In genomic region chr21:46285761-46286667, GRCh38 we compare ENCODE assay signal across 8 cellular contexts. TPM values are rescaled to one million over a fixed set of nuclear protein-coding genes. Genes with fewer than 3 reads are reported as not detected.
DNase-seq lines count a peak whose midpoint lies in the region; TF ChIP-seq lines count a peak whose summit lies in the region.

YBEY (plus strand) TSS chr21:46286342; CDS start chr21:46286914, 572 bp downstream.

- H3K4me3 Mint-ChIP-seq in H9 (peak within 1 kb of the TSS; percentile 86 to 92), neural progenitor cell (peak within 1 kb of the TSS; percentile 94)

- H3K27me3 ChIP-seq in H9 (ENCODE audit: insufficient read depth, low read length) (no peaks in the 10 kb centered on the region), MG63 (no peaks in the 10 kb centered on the region), neural progenitor cell (no peaks in the 10 kb centered on the region), stomach smooth muscle (ENCODE audit: control insufficient read depth in 1 of 2, insufficient read depth in 2 of 2, low read length in 2 of 2) (no peaks in the 10 kb centered on the region)

- no peak within 1 kb of the TSS for H3T11ph ChIP-seq in H9 (ENCODE audit: low read length)

- peak; percentile 50; the same call in 2 of the 3 replicates for TF ChIP-seq CTCF in H9 (conservative IDR thresholded peaks at IDR 0.05)
- peak; percentile 26 for TF ChIP-seq CTCF in foreskin fibroblast (IDR thresholded peaks at IDR 0.05; ENCODE audit: low read depth, low read length)
- TF ChIP-seq CTCF in neural progenitor cell (IDR thresholded peaks at IDR 0.05), result peak; percentile 48

- H3K9me3 ChIP-seq in H9 (ENCODE audit: control insufficient read depth, low read depth, low read length) (no peaks in the 10 kb centered on the region), MG63 (no peaks in the 10 kb centered on the region), neural progenitor cell (ENCODE audit: low read depth) (no peaks in the 10 kb centered on the region), stomach smooth muscle (ENCODE audit: control insufficient read depth in 2 of 2, low read length in 2 of 2) (no peaks in the 10 kb centered on the region)

- no peak within 1 kb of the TSS for H4K5ac ChIP-seq in H9 (ENCODE audit: insufficient read length, low read depth, low read length)

- no peak within 1 kb of the TSS for H2BK15ac ChIP-seq in H9 (ENCODE audit: low read depth, low read length)

- peaks cover 47% of the 10 kb centered on the region for H3K36me3 ChIP-seq in MG63
- H3K36me3 ChIP-seq in neural progenitor cell, result peaks cover 3% of the 10 kb centered on the region
- H3K36me3 ChIP-seq in stomach smooth muscle (ENCODE audit: control insufficient read depth in 2 of 2, insufficient read depth in 2 of 2, low read length in 2 of 2), result peaks cover 6 to 8% of the 10 kb centered on the region in 2 donors

- no peak within 1 kb of the TSS for H2BK5ac ChIP-seq in H9 (ENCODE audit: insufficient read length, low read length)

- H2BK20ac ChIP-seq in H9 (ENCODE audit: low read depth, low read length, poor library complexity, severe bottlenecking), result no peak within 1 kb of the TSS

- peaks cover 5% of the 10 kb centered on the region for H3K23me2 ChIP-seq in H9 (ENCODE audit: insufficient read length, low read depth, low read length, poor library complexity, severe bottlenecking)

- H3K27ac Mint-ChIP-seq in H9 (peak within 1 kb of the TSS; percentile 86 to 96 (median 95)), neural progenitor cell (peak within 1 kb of the TSS; percentile 84)

- H3K14ac ChIP-seq in H9 (ENCODE audit: insufficient read depth, low read length), result no peak within 1 kb of the TSS; the same call in 1 of the 2 replicates

- H3K9ac ChIP-seq in H9 (ENCODE audit: extremely low read depth, insufficient read length, low read length) (peak within 1 kb of the TSS; percentile 84), neural progenitor cell (peak within 1 kb of the TSS; percentile 77), stomach smooth muscle (ENCODE audit: low read length in 2 of 2) (peak within 1 kb of the TSS; percentile 66 to 84)

- H3K9me3 Mint-ChIP-seq in H9, result no peaks in the 10 kb centered on the region; a peak in 1 of 5 replicates
- H3K9me3 Mint-ChIP-seq in neural progenitor cell, result peaks cover 3% of the 10 kb centered on the region

- no CpG with 5 or more reads among the region's 108 CpGs for WGBS in H9 (ENCODE audit: extremely low coverage, insufficient read length, low lambda C conversion rate)

- H3K79me1 ChIP-seq in H9 (ENCODE audit: insufficient read depth, low read depth, low read length, poor library complexity, severe bottlenecking), result peaks cover 14% of the 10 kb centered on the region

- no peak within 1 kb of the TSS for H3K4ac ChIP-seq in H9 (ENCODE audit: low read depth, low read length)

- H3K18ac ChIP-seq in H9 (ENCODE audit: insufficient read length, low read depth, low read length), result no peak within 1 kb of the TSS

- H3K4me3 ChIP-seq in MG63, result peak within 1 kb of the TSS; percentile 84
- H3K4me3 ChIP-seq in foreskin fibroblast (ENCODE audit: low read depth in 1 of 2, low read length in 2 of 2), result peak within 1 kb of the TSS; percentile 70 to 93
- peak within 1 kb of the TSS; percentile 93 for H3K4me3 ChIP-seq in neural progenitor cell
- H3K4me3 ChIP-seq in stomach smooth muscle (ENCODE audit: low read length in 2 of 2), result peak within 1 kb of the TSS; percentile 81 to 84

- DNase-seq in GDM1 (lab: John Stamatoyannopoulos, UW) (peak; percentile 78), H9 (peak; percentile 94), MG63 (peak; percentile 97), SIG-M5 (lab: John Stamatoyannopoulos, UW) (peak; percentile 44), activated gamma-delta T cell treated with Interleukin-2 at 50 U/mL for 16 hours (peak; percentile 84), foreskin fibroblast (peak; percentile 93 to 98), neural progenitor cell (ENCODE audit: low spot score) (peak; percentile 96)

- no peak within 1 kb of the TSS for H4K91ac ChIP-seq in H9 (ENCODE audit: insufficient read length, low read depth, low read length)

- peaks cover 30% of the 10 kb centered on the region for H3F3A ChIP-seq in neural progenitor cell (ENCODE audit: low read depth)

- peak within 1 kb of the TSS; percentile 66 for H3K4me2 ChIP-seq in H9 (ENCODE audit: insufficient read depth, insufficient read length, low read length)
- H3K4me2 ChIP-seq in neural progenitor cell, result peak within 1 kb of the TSS; percentile 95

- H3K4me1 Mint-ChIP-seq in H9 (peaks cover 41 to 49% of the 10 kb centered on the region in 2 experiments), neural progenitor cell (peaks cover 39% of the 10 kb centered on the region)

- no peak within 1 kb of the TSS for H2AK5ac ChIP-seq in H9 (ENCODE audit: insufficient read length, low read length)

- H3K27me3 Mint-ChIP-seq in H9 (ENCODE audit: low read depth) (no peaks in the 10 kb centered on the region; the same call in 1 of the 2 replicates), neural progenitor cell (ENCODE audit: insufficient read depth, low read depth) (peaks cover 3% of the 10 kb centered on the region)

- peaks cover 23 to 39% (median 36%) of the 10 kb centered on the region in 3 experiments for H3K36me3 Mint-ChIP-seq in H9 (ENCODE audit: insufficient read depth in 1 of 3, low read depth in 3 of 3)
- peaks cover 25% of the 10 kb centered on the region for H3K36me3 Mint-ChIP-seq in neural progenitor cell

- H2AFZ ChIP-seq in H9 (ENCODE audit: low read length), result no peak within 1 kb of the TSS
- peak within 1 kb of the TSS; percentile 92 for H2AFZ ChIP-seq in neural progenitor cell (replicated peaks)

- no peak within 1 kb of the TSS for H2BK12ac ChIP-seq in H9 (ENCODE audit: insufficient read length, low read depth, low read length)

- peaks cover 22% of the 10 kb centered on the region; the same call in 1 of the 2 replicates for H3K79me2 ChIP-seq in H9 (ENCODE audit: insufficient read depth, low read length)
- peaks cover 82% of the 10 kb centered on the region for H3K79me2 ChIP-seq in neural progenitor cell (ENCODE audit: low read depth)

- H3K4me1 ChIP-seq in H9 (ENCODE audit: insufficient read depth, low read length), result peaks cover 6% of the 10 kb centered on the region; the same call in 1 of the 2 replicates
- H3K4me1 ChIP-seq in neural progenitor cell, result peaks cover 22% of the 10 kb centered on the region
- peaks cover 37% of the 10 kb centered on the region for H3K4me1 ChIP-seq in stomach smooth muscle (ENCODE audit: control insufficient read depth, insufficient read depth, low read length)

- H3K23ac ChIP-seq in H9 (ENCODE audit: insufficient read length, low read depth, low read length), result no peak within 1 kb of the TSS

- H3K27ac ChIP-seq in H9 (ENCODE audit: insufficient read length, low read depth, low read length) (peak within 1 kb of the TSS; percentile 75), neural progenitor cell (peak within 1 kb of the TSS; percentile 95), stomach smooth muscle (ENCODE audit: low read length) (peak within 1 kb of the TSS; percentile 84)

- no peak within 1 kb of the TSS for H4K8ac ChIP-seq in H9 (replicated peaks; ENCODE audit: insufficient read length, low read depth, low read length)

- no peak within 1 kb of the TSS for H3K56ac ChIP-seq in H9 (ENCODE audit: insufficient read length, low read depth, low read length)

- H4K20me1 ChIP-seq in H9 (ENCODE audit: control insufficient read depth, insufficient read depth, insufficient read length), result no peaks in the 10 kb centered on the region
- H4K20me1 ChIP-seq in neural progenitor cell (ENCODE audit: low read depth), result peaks cover 26% of the 10 kb centered on the region

- no peak within 1 kb of the TSS for H2BK120ac ChIP-seq in H9 (ENCODE audit: low read depth, low read length, poor library complexity, severe bottlenecking)

RNA-seq across cellular contexts. Expression of gene YBEY, which starts in this region (rescaled TPM):
- total RNA-seq in H9 (2021) (26.2 and 26.5 TPM in 2 replicates), neural progenitor cell (ENCODE audit: low replicate concordance) (42.2 and 47.3 TPM in 2 replicates)
- 42.8 and 55.8 TPM in 2 replicates for total RNA-seq in MG63 (2014; rRNA removed; shearing (Covaris generic); ENCODE audit: low replicate concordance)

Comparison
In these comparisons a context has a peak if more than half of its experiments do, and no peak if none do; other contexts are left out.
1. Peak in every context shown above with its lines: DNase-seq, H3K4me3 ChIP-seq and H3K27ac ChIP-seq.
2. DNase-seq: peak in every context shown above with its lines; median percentile 97 in MG63; 96 in neural progenitor cell; 96 in foreskin fibroblast; 94 in H9; 84 in activated gamma-delta T cell treated with Interleukin-2 at 50 U/mL for 16 hours; 78 in GDM1; 44 in SIG-M5.